ENCODE assay signal across 14 cellular contexts in the genomic region with DNA sequence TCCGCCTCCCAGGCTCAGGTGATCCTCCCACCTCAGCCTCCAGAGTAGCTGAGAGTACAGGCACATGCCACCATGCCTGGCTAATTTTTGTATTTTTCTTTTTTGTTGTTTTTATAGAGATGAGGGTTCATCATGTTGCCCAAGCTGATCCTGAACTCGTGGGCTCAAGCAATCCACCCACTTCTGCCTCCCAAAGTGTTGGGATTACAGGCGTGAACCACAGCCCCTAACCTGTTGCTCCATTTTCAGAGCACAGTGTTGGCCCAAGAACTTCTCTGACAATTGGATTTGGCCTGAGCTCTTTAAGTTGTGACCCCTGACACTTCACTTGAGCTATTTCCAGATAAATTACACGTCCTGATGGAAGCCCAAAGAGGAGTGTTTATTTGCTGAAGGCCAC.
"Had no signal": no experiment of that assay in that cellular context is flagged by ENCODE, and none has a peak within 500 bp of the region (broad histone marks: within the 10 kb centered on the region; RNA-seq: fewer than 3 reads in every experiment).

No MANE protein-coding gene starts in this region.

- H3K4me1 ChIP-seq: foreskin keratinocyte, right atrium auricular region had no signal

- H3K27me3 ChIP-seq: brain microvascular endothelial cell, right atrium auricular region, tibial nerve had no signal

- H3K4me3 Mint-ChIP-seq: activated B cell treated with CpG ODN at 0.5 μM for 24 hours; effector memory CD8-positive, alpha-beta T cell; immature natural killer cell; mesothelial cell of epicardium had no signal

- H3K36me3 ChIP-seq: brain microvascular endothelial cell, heart left ventricle, right atrium auricular region, tibial nerve had no signal

- H3K27ac Mint-ChIP-seq: activated B cell treated with CpG ODN at 0.5 μM for 24 hours; effector memory CD8-positive, alpha-beta T cell; immature natural killer cell; naive B cell had no signal

- H3K4me2 ChIP-seq: smooth muscle cell had no signal

- H3K9me3 ChIP-seq: heart left ventricle, right atrium auricular region, tibial nerve had no signal

- H3K36me3 Mint-ChIP-seq: immature natural killer cell, mesothelial cell of epicardium, naive B cell had no signal

- H3K9me3 Mint-ChIP-seq: activated B cell treated with CpG ODN at 0.5 μM for 24 hours; activated T-cell treated with anti-CD3 and anti-CD28 coated beads, Interleukin-2, amount 50 U/mL, for 72 hours; effector memory CD8-positive, alpha-beta T cell; immature natural killer cell; mesothelial cell of epicardium; naive B cell had no signal

- H3K27ac ChIP-seq: brain microvascular endothelial cell, coronary artery, foreskin keratinocyte, heart left ventricle, right atrium auricular region, tibial nerve had no signal

- H3K4me3 ChIP-seq: coronary artery, dorsolateral prefrontal cortex, heart left ventricle, right atrium auricular region, smooth muscle cell, tibial nerve had no signal
